ENCODE assay signal across 8 cellular contexts in the genomic region with DNA sequence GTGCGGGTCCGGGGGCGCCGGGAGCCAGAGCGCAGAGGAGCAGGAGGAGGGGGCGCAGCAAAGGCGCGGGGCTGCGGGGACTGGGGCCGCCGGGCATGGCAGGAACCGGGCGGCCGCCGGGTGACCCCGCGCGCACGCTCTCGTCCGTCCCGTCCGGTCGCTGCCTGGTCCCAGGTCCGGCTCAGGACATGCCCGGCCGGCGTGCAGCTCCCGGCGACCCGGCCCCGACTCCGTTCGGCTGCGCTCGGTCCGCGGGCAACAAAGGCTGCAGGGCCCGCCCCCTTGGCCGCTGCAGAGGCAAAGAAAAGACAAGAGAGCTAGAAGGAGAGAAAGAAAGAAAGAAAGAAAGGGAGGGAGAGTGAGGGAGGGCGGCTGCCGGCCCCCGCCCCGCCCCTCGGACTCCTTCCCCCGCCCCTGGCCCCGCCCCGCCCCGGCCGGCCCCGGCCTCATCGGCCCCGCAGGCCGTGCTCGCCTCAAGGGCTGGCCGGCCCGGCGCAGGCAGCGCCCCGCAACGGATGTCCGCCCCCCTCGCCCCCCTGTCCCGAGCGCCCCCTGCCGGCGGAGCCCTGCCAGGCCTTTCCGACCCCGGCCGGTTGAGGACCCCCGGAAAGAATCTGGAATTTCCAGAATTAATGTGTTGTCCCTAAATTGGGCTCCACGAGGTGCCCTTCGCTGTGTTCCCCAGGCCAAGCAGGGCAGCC. TPM values are rescaled to one million over a fixed set of nuclear protein-coding genes. Genes with fewer than 3 reads are reported as not detected.
DNase-seq lines count a peak whose midpoint lies in the region; ATAC-seq and TF ChIP-seq lines count a peak whose summit lies in the region.

ADAMTS7 (minus strand) TSS at position 341 of the 701 bp plus-strand sequence; CDS start at position 97, 244 bp downstream.

- H3K4me3 ChIP-seq in SK-N-MC = peak within 1 kb of the TSS; percentile 80
- peak within 1 kb of the TSS; percentile 51 for H3K4me3 ChIP-seq in ovary

- no peak for TF ChIP-seq POLR2A in ovary (IDR thresholded peaks at IDR 0.05)

- H3K9me3 ChIP-seq in SK-N-MC (ENCODE audit: low read depth, low read length) (no peaks in the 10 kb centered on the region), ovary (no peaks in the 10 kb centered on the region)

- H3K36me3 ChIP-seq in SK-N-MC (ENCODE audit: insufficient read depth, low read length) = no peaks in the 10 kb centered on the region
- no peaks in the 10 kb centered on the region for H3K36me3 ChIP-seq in ovary

- peaks cover 3% of the 10 kb centered on the region for H3K36me3 Mint-ChIP-seq in activated naive CD8-positive, alpha-beta T cell treated with anti-CD3 and anti-CD28 coated beads, Interleukin-2, amount 10 ng/mL, durations not matched to agents 7 days and 5 days

- 0 to 1% (median 1%) methylated on average over 61 to 73 of the region's 73 CpGs for WGBS in ovary, 3 donors

- TF ChIP-seq CTCF in ovary (IDR thresholded peaks at IDR 0.05) = peak; percentile 38 to 76 (median 73)

- peaks cover 7% of the 10 kb centered on the region for H3K4me1 Mint-ChIP-seq in activated naive CD8-positive, alpha-beta T cell treated with anti-CD3 and anti-CD28 coated beads, Interleukin-2, amount 10 ng/mL, durations not matched to agents 7 days and 5 days

- intact Hi-C loops in Right ventricle myocardium superior (cut with DNase I) = loop anchor here (10.0 kb wide), 1 partner anchor 54 kb away; no protein-coding TSS in a partner anchor
- intact Hi-C loops in ovary (cut with DNase I) = loop anchor here in 1 of 4 donors (5.0 kb wide), 2 partner anchors 49 to 61 kb away; partner anchors contain the start of gene MORF4L1

- H3K9me3 Mint-ChIP-seq in activated naive CD8-positive, alpha-beta T cell treated with anti-CD3 and anti-CD28 coated beads, Interleukin-2, amount 10 ng/mL, durations not matched to agents 7 days and 5 days = no peaks in the 10 kb centered on the region

- H3K4me3 Mint-ChIP-seq in activated naive CD8-positive, alpha-beta T cell treated with anti-CD3 and anti-CD28 coated beads, Interleukin-2, amount 10 ng/mL, durations not matched to agents 7 days and 5 days = peak within 1 kb of the TSS; percentile 73

- no peak for TF ChIP-seq EP300 in ovary (IDR thresholded peaks at IDR 0.05)

- ATAC-seq in HG03066 (IDR thresholded peaks at IDR 0.05; ENCODE audit: low read depth, unreplicated experiment) (peak; percentile 67), Right ventricle myocardium superior (ENCODE audit: poor library complexity) (peak; percentile 85)
- ATAC-seq in activated naive CD8-positive, alpha-beta T cell treated with anti-CD3 and anti-CD28 coated beads, Interleukin-2, amount 10 ng/mL, durations not matched to agents 7 days and 5 days (ENCODE audit: low read depth) = peak; percentile 82

- peak within 1 kb of the TSS; percentile 34 for H3K27ac Mint-ChIP-seq in activated naive CD8-positive, alpha-beta T cell treated with anti-CD3 and anti-CD28 coated beads, Interleukin-2, amount 10 ng/mL, durations not matched to agents 7 days and 5 days

- H3K9ac ChIP-seq in SK-N-MC (ENCODE audit: insufficient read length) = no peak within 1 kb of the TSS

- peaks cover 55% of the 10 kb centered on the region for H3K27me3 Mint-ChIP-seq in activated naive CD8-positive, alpha-beta T cell treated with anti-CD3 and anti-CD28 coated beads, Interleukin-2, amount 10 ng/mL, durations not matched to agents 7 days and 5 days

- no peak within 1 kb of the TSS for H3K27ac ChIP-seq in SK-N-MC
- H3K27ac ChIP-seq in ovary = peak within 1 kb of the TSS; percentile 62 to 73

- peak; percentile 36 for DNase-seq in NCI-H1436 (lab: John Stamatoyannopoulos, UW)
- no peak for DNase-seq in NCI-H1436 treated with DMSO at 0.1 percent for 48 hours (lab: John Stamatoyannopoulos, UW)
- no peak for DNase-seq in SK-N-MC (ENCODE audit: low read depth, low spot score)
- peak; percentile 76 for DNase-seq in activated naive CD8-positive, alpha-beta T cell treated with anti-CD3 and anti-CD28 coated beads, Interleukin-2, amount 10 ng/mL, durations not matched to agents 7 days and 5 days
- peak; percentile 86 for DNase-seq in Right ventricle myocardium superior
- peak; percentile 81 to 88 (median 86) for DNase-seq in ovary
- peak; percentile 67 for DNase-seq in ureter (ENCODE audit: low spot score)

- POLR2A ChIA-PET in activated naive CD8-positive, alpha-beta T cell treated with anti-CD3 and anti-CD28 coated beads, Interleukin-2, amount 10 ng/mL, durations not matched to agents 7 days and 5 days (lab: Charles Lee) = interaction anchor here (0.7 to 1.2 kb wide), 2 partner anchors 19 to 50 kb away, joined by 3 read pairs; no protein-coding TSS in a partner anchor

- peaks cover 3% of the 10 kb centered on the region for H3K4me1 ChIP-seq in ovary (ENCODE audit: insufficient read depth)

- no peaks in the 10 kb centered on the region for H3K27me3 ChIP-seq in ovary

RNA-seq across cellular contexts. Expression of gene ADAMTS7, which starts in this region (rescaled TPM):
- under 1 TPM in 1 of 2 experiments, not detected in 1; 0.14 TPM for total RNA-seq in activated naive CD8-positive, alpha-beta T cell treated with anti-CD3 and anti-CD28 coated beads, Interleukin-2, amount 10 ng/mL, durations not matched to agents 7 days and 5 days
- total RNA-seq in Right ventricle myocardium superior = 31.0 TPM
- 10 to 100 TPM in 3 of 7 donors, 1 to 10 TPM in 4; 3.5 to 16.5 (median 8.8) TPM for total RNA-seq in ovary
- polyA plus RNA-seq in ovary = 1 to 10 TPM; 2.1 to 7.6 TPM
- 4.2 TPM for total RNA-seq in ureter

Comparison
In these comparisons a context has a peak if more than half of its experiments do, and no peak if none do; other contexts are left out.
1. DNase-seq: peak in NCI-H1436 (single experiment), Right ventricle myocardium superior (single experiment), ovary (5 of 5) and ureter (single experiment); none in NCI-H1436 treated with DMSO at 0.1 percent for 48 hours (single experiment) and SK-N-MC (single experiment).
2. Peak in DNase-seq and ATAC-seq in activated naive CD8-positive, alpha-beta T cell treated with anti-CD3 and anti-CD28 coated beads, Interleukin-2, amount 10 ng/mL, durations not matched to agents 7 days and 5 days; RNA of the gene not detected or under 1 TPM.
3. Peak in every context shown above with its lines, with median percentiles within 50 percentile points of each other: ATAC-seq.